ENCODE assay signal across 15 cellular contexts in genomic region chr5:178899289-178899688, GRCh38. TPM values are rescaled to one million over a fixed set of nuclear protein-coding genes. Genes with fewer than 3 reads are reported as not detected.
A peak's percentile ranks its signal among the peaks of the same experiment; 100 is the strongest.
DNase-seq lines count a peak whose midpoint lies in the region; ATAC-seq and TF ChIP-seq lines count a peak whose summit lies in the region.
"Had no signal": no experiment of that assay in that cellular context is flagged by ENCODE, and none has a peak within 500 bp of the region (broad histone marks: within the 10 kb centered on the region; RNA-seq: fewer than 3 reads in every experiment).

No MANE protein-coding gene starts in this region.

- H3K36me3 Mint-ChIP-seq in endodermal cell (ENCODE audit: low read depth) (peaks cover 25% of the 10 kb centered on the region), neural crest cell (ENCODE audit: low read depth) (peaks cover 59% of the 10 kb centered on the region)

- TF ChIP-seq CTCF in Panc1 (IDR thresholded peaks at IDR 0.05), result peak; percentile 24; the same call in 1 of the 2 replicates
- peak; percentile 51 for TF ChIP-seq CTCF in endodermal cell (conservative IDR thresholded peaks at IDR 0.05)
- TF ChIP-seq CTCF in neural crest cell (conservative IDR thresholded peaks at IDR 0.05), result no peak

- BruUV-seq in Panc1 (replicated peaks; lab: Mats Ljungman, UMichigan), result no TSS peak

- H3K27ac ChIP-seq in GM23248 (no peak overlapping the region), Panc1 (ENCODE audit: low read length) (no peak overlapping the region), endodermal cell (ENCODE audit: low read depth, low read length) (no peak overlapping the region)
- H3K27ac ChIP-seq: A549 had no signal

- no peaks in the 10 kb centered on the region for H4K20me1 ChIP-seq in GM23248 (ENCODE audit: insufficient read depth)

- POLR2A ChIA-PET in Panc1 (lab: Charles Lee), result no interaction called here

- in situ Hi-C loops in GM23248 (cut with MboI), result no loop called here
- in situ Hi-C loops in Panc1 (cut with HindIII; ENCODE audit: low pct_unique_long_range_greater_than_20kb, low sequenced_read_pairs), result no loop called here

- 0 out of 2 replicates have a peak, but pooled peaks cover 4% of the 10 kb centered on the region for H3F3A ChIP-seq in GM23248 (ENCODE audit: insufficient read depth)

- no peaks in the 10 kb centered on the region for H3K36me3 ChIP-seq in GM23248 (ENCODE audit: low read depth)
- no peaks in the 10 kb centered on the region for H3K36me3 ChIP-seq in Panc1 (ENCODE audit: control insufficient read depth, insufficient read depth, low read length)
- H3K36me3 ChIP-seq in endodermal cell (ENCODE audit: control insufficient read depth, insufficient read depth, low read length), result no peaks in the 10 kb centered on the region
- H3K36me3 ChIP-seq: HAP-1 had no signal

- WGBS in GM23248 (ENCODE audit: low coverage in 1 of 2, low lambda C conversion rate in 2 of 2, missing lambda C conversion rate in 2 of 2), 2 experiments, result 90 to 91% methylated on average over 5 of the region's 5 CpGs
- WGBS in endodermal cell (ENCODE audit: insufficient coverage in 1 of 2, insufficient read length in 1 of 2), 2 experiments, result 87 to 95% methylated on average over 4 to 5 of the region's 5 CpGs

- no peaks in the 10 kb centered on the region for H3K79me2 ChIP-seq in GM23248 (ENCODE audit: insufficient read depth)

- peak; percentile 3 for DNase-seq in GM23248
- DNase-seq in Panc1 (ENCODE audit: low read depth, low spot score), result no peak
- DNase-seq in endodermal cell, result no peak
- no peak for DNase-seq in neural crest cell (ENCODE audit: low read depth, low spot score)
- no peak for DNase-seq in Right ventricle myocardium inferior (ENCODE audit: missing footprints)
- no peak for DNase-seq in HuH-7.5 (ENCODE audit: low spot score)
- no peak for DNase-seq in NCI-H446 (lab: John Stamatoyannopoulos, UW)
- DNase-seq: Caco-2; CD8-positive, alpha-beta memory T cell; DND-41; GDM1 had no signal

- H3K4me1 ChIP-seq in GM23248 (ENCODE audit: insufficient read depth) (no peaks in the 10 kb centered on the region), Panc1 (ENCODE audit: control insufficient read depth, insufficient read depth, low read length) (peaks cover 4% of the 10 kb centered on the region; the same call in 1 of the 2 replicates), endodermal cell (ENCODE audit: control insufficient read depth, insufficient read depth, low read length) (peaks cover 3% of the 10 kb centered on the region)
- H3K4me1 ChIP-seq: A549, Caco-2, HAP-1 had no signal

- CTCF ChIA-PET in Panc1 (lab: Charles Lee), result interaction anchor here (0.7 kb wide), 1 partner anchor 124 kb away, joined by 5 read pairs; no protein-coding TSS in a partner anchor

- no peaks in the 10 kb centered on the region for H3K9me2 ChIP-seq in GM23248 (ENCODE audit: insufficient read depth)

- intact Hi-C loops in Panc1 (cut with micrococcal nuclease; ENCODE audit: unreplicated experiment) (no loop called here), Right ventricle myocardium inferior (cut with DNase I) (no loop called here)

- H3K4me3 ChIP-seq in GM23248 (no peak overlapping the region), Panc1 (ENCODE audit: low read depth in 2 of 2, low read length in 2 of 2) (no peak overlapping the region), endodermal cell (ENCODE audit: low read length) (no peak overlapping the region)
- H3K4me3 ChIP-seq: A549, HAP-1, K562 had no signal

- no peak overlapping the region for H2AFZ ChIP-seq in GM23248

- peaks cover 35% of the 10 kb centered on the region for H3K9me3 Mint-ChIP-seq in endodermal cell
- H3K9me3 Mint-ChIP-seq in neural crest cell, result peaks cover 30% of the 10 kb centered on the region

- H3K4me3 Mint-ChIP-seq in endodermal cell, result no peak overlapping the region
- H3K4me3 Mint-ChIP-seq in neural crest cell, result peak overlapping the region; percentile 1
- H3K4me3 Mint-ChIP-seq: CD8-positive, alpha-beta memory T cell had no signal

- H3K4me1 Mint-ChIP-seq in endodermal cell (peaks cover 4% of the 10 kb centered on the region), neural crest cell (peaks cover 16% of the 10 kb centered on the region)

- H3K9me3 ChIP-seq in GM23248 (ENCODE audit: low read depth) (peaks cover 4% of the 10 kb centered on the region), Panc1 (ENCODE audit: control insufficient read depth, insufficient read depth, low read depth, low read length) (peaks cover 26% of the 10 kb centered on the region), endodermal cell (ENCODE audit: control insufficient read depth, low read length) (peaks cover 34% of the 10 kb centered on the region)
- H3K9me3 ChIP-seq: Caco-2, HAP-1 had no signal

- no peak overlapping the region for H3K4me2 ChIP-seq in GM23248 (ENCODE audit: unreplicated experiment)
- H3K4me2 ChIP-seq: A549 had no signal

- no peaks in the 10 kb centered on the region for H3K27me3 ChIP-seq in GM23248 (replicated peaks; ENCODE audit: insufficient read depth)
- no peaks in the 10 kb centered on the region for H3K27me3 ChIP-seq in Panc1 (ENCODE audit: control insufficient read depth, insufficient read depth, low read length)
- no peaks in the 10 kb centered on the region for H3K27me3 ChIP-seq in endodermal cell (ENCODE audit: control insufficient read depth, insufficient read depth, low read length, poor library complexity, severe bottlenecking)

- H3K9ac ChIP-seq in GM23248, result no peak overlapping the region
- H3K9ac ChIP-seq in endodermal cell (ENCODE audit: extremely low read depth, low read length, poor library complexity, severe bottlenecking), result no peak overlapping the region

- ATAC-seq in Panc1 (no peak), Right ventricle myocardium inferior (no peak)
- ATAC-seq: A549, K562 had no signal

- H3K27me3 Mint-ChIP-seq in endodermal cell (ENCODE audit: insufficient read depth) (peaks cover 1% of the 10 kb centered on the region), neural crest cell (ENCODE audit: low read depth) (no peaks in the 10 kb centered on the region)

- no peak overlapping the region for H3K27ac Mint-ChIP-seq in endodermal cell
- H3K27ac Mint-ChIP-seq in neural crest cell (ENCODE audit: unreplicated experiment), result no peak overlapping the region
- H3K27ac Mint-ChIP-seq: CD8-positive, alpha-beta memory T cell had no signal

RNA-seq across cellular contexts. Expression of gene ZFP2, which starts 3.6 kb away (rescaled TPM):
- 1.8 and 2.5 TPM in 2 replicates for total RNA-seq in GM23248 (2014; rRNA removed; shearing (Covaris generic))
- 0.65 and 0.74 TPM in 2 replicates for polyA plus RNA-seq in GM23248 (2016; fragmentation: Nextera tagmentation; extraction: Ambion mirVana)
- total RNA-seq in Panc1 (2021; ENCODE audit: unreplicated experiment), result 1.2 TPM
- polyA plus RNA-seq in Panc1 (2012; ENCODE audit: insufficient read length), result 1.2 TPM
- 1 to 10 TPM; 1.8 to 3.3 TPM for total RNA-seq in endodermal cell
- 2.5 TPM for polyA plus RNA-seq in endodermal cell (2013, experiment 1 of 2)
- 3.2 TPM for polyA plus RNA-seq in endodermal cell (2013, experiment 2 of 2)
- 2.9 and 3.4 TPM in 2 replicates for total RNA-seq in neural crest cell
- total RNA-seq in Right ventricle myocardium inferior, result 0.70 TPM
- total RNA-seq: HT1080 had no signal

RNA-seq across cellular contexts. Expression of gene ZNF354B, which starts 39.5 kb away (rescaled TPM):
- 3.3 and 3.4 TPM in 2 replicates for total RNA-seq in GM23248 (2014; rRNA removed; shearing (Covaris generic))
- 3.2 and 4.9 TPM in 2 replicates for polyA plus RNA-seq in GM23248 (2016; fragmentation: Nextera tagmentation; extraction: Ambion mirVana)
- total RNA-seq in Panc1 (2021; ENCODE audit: unreplicated experiment) (33.0 TPM), endodermal cell (10 to 100 TPM; 24.3 to 26.0 TPM), neural crest cell (24.8 and 25.9 TPM in 2 replicates), Right ventricle myocardium inferior (6.0 TPM)
- 8.3 TPM for polyA plus RNA-seq in Panc1 (2012; ENCODE audit: insufficient read length)
- polyA plus RNA-seq in endodermal cell (2013, experiment 1 of 2), result 16.9 TPM
- polyA plus RNA-seq in endodermal cell (2013, experiment 2 of 2), result 17.2 TPM

RNA-seq across cellular contexts. Expression of gene ZNF454, which starts 41.7 kb away (rescaled TPM):
- total RNA-seq in GM23248 (2014; rRNA removed; shearing (Covaris generic)), result 0.97 and 1.9 TPM in 2 replicates
- polyA plus RNA-seq in GM23248 (2016; fragmentation: Nextera tagmentation; extraction: Ambion mirVana), result 0.96 and 1.3 TPM in 2 replicates
- total RNA-seq in Panc1 (2021; ENCODE audit: unreplicated experiment) (0.10 TPM), endodermal cell (under 1 TPM in 1 of 2 donors, not detected in 1; 0.86 TPM), neural crest cell (0.26 TPM in 1 of 2 replicates, not detected in the other), Right ventricle myocardium inferior (1.8 TPM)
- not detected for polyA plus RNA-seq in Panc1 (2012; ENCODE audit: insufficient read length)
- polyA plus RNA-seq in endodermal cell (2013, experiment 1 of 2), result 1.5 TPM
- 1.3 TPM for polyA plus RNA-seq in endodermal cell (2013, experiment 2 of 2)
- total RNA-seq: Caco-2; CD8-positive, alpha-beta memory T cell; HT1080; K562 had no signal
- polyA plus RNA-seq: A549; CD8-positive, alpha-beta memory T cell; K562 had no signal
